Comparison of ENCODE assay signal across 39 cellular contexts in the genomic region with DNA sequence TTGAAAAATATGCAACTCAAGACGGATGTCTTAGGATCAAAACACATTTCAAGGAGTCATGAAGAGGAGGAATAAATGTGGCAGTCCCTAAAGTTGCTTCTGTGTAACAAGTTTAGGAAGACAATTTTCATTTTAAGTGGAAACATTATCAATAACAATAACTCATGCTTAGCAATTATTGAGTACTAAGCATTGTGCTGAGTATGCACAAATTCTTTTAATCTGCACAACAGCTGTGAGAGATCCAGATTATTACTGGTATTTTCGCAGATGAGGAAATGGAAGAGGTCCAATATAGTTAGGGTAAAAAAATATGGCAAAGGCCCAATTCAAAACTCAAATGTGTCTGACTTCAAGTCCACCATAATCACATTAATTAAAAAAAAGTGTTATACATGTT. TPM values are rescaled to one million over a fixed set of nuclear protein-coding genes. Genes with fewer than 3 reads are reported as not detected.
"Had no signal": no experiment of that assay in that cellular context is flagged by ENCODE, and none has a peak within 500 bp of the region (broad histone marks: within the 10 kb centered on the region; RNA-seq: fewer than 3 reads in every experiment).

No MANE protein-coding gene starts in this region.

- H3K4me3 Mint-ChIP-seq: activated CD4-positive, alpha-beta memory T cell treated with anti-CD3 and anti-CD28 coated beads for 36 hours; activated CD4-positive, alpha-beta T cell treated with anti-CD3 and anti-CD28 coated beads for 36 hours; activated CD4-positive, alpha-beta T cell treated with anti-CD3 and anti-CD28 coated beads, Interleukin-2, amount 10 ng/mL, durations not matched to agents 24 days and 14 days; activated CD8-positive, alpha-beta memory T cell treated with anti-CD3 and anti-CD28 coated beads, Interleukin-2, amount 10 ng/mL, durations not matched to agents 7 days and 5 days; activated CD8-positive, alpha-beta T cell treated with anti-CD3 and anti-CD28 coated beads, Interleukin-2, amount 10 ng/mL, durations not matched to agents 7 days and 5 days; activated naive CD4-positive, alpha-beta T cell treated with anti-CD3 and anti-CD28 coated beads for 36 hours; activated naive CD4-positive, alpha-beta T cell treated with anti-CD3 and anti-CD28 coated beads, Interleukin-2, amount 50 U/mL, for 24 hours; activated naive CD8-positive, alpha-beta T cell treated with anti-CD3 and anti-CD28 coated beads for 36 hours; activated naive CD8-positive, alpha-beta T cell treated with anti-CD3 and anti-CD28 coated beads, Interleukin-2, amount 50 U/mL, for 24 hours; activated T-helper 1 cell treated with anti-CD3 and anti-CD28 coated beads, Interleukin-12 subunit alpha, Interleukin-12 subunit beta, Interleukin-2, Interleukin-4 antibody, amounts not matched to agents 30 ng/mL and 10 ng/mL and 1 ng/mL, durations not matched to agents 14 hours and 24 hours and 36 hours; brain; dendritic cell treated with granulocyte-macrophage colony-stimulating factor and Interleukin-4, amounts not matched to agents 40 ng/mL and 50 ng/mL, for 4 days; endodermal cell had no signal

- H3K9me3 Mint-ChIP-seq: activated naive CD8-positive, alpha-beta T cell treated with anti-CD3 and anti-CD28 coated beads, Interleukin-2, amount 50 U/mL, for 24 hours; activated T-helper 1 cell treated with anti-CD3 and anti-CD28 coated beads, Interleukin-12 subunit alpha, Interleukin-12 subunit beta, Interleukin-2, Interleukin-4 antibody, amounts not matched to agents 30 ng/mL and 10 ng/mL and 1 ng/mL, durations not matched to agents 14 hours and 24 hours and 36 hours; activated T-helper 2 cell treated with anti-CD3 and anti-CD28 coated beads, Interferon-gamma antibody, Interleukin-2, Interleukin-4, amounts not matched to agents 10 μg/mL and 5 μg/mL and 100 μg/mL, durations not matched to agents 14 hours and 24 hours and 36 hours had no signal

- H3K27me3 ChIP-seq: adrenal gland, cardiac muscle cell, foreskin keratinocyte had no signal

- H3K27me3 Mint-ChIP-seq: activated CD4-positive, alpha-beta memory T cell treated with anti-CD3 and anti-CD28 coated beads for 36 hours; activated CD4-positive, alpha-beta T cell treated with anti-CD3 and anti-CD28 coated beads for 36 hours; activated CD4-positive, alpha-beta T cell treated with anti-CD3 and anti-CD28 coated beads, Interleukin-2, amount 10 ng/mL, durations not matched to agents 24 days and 14 days; activated CD8-positive, alpha-beta memory T cell treated with anti-CD3 and anti-CD28 coated beads, Interleukin-2, amount 10 ng/mL, durations not matched to agents 7 days and 5 days; activated naive CD4-positive, alpha-beta T cell treated with anti-CD3 and anti-CD28 coated beads, Interleukin-2, amount 50 U/mL, for 24 hours; activated naive CD8-positive, alpha-beta T cell treated with anti-CD3 and anti-CD28 coated beads for 36 hours; activated naive CD8-positive, alpha-beta T cell treated with anti-CD3 and anti-CD28 coated beads, Interleukin-2, amount 50 U/mL, for 24 hours; brain; dendritic cell treated with granulocyte-macrophage colony-stimulating factor and Interleukin-4, amounts not matched to agents 40 ng/mL and 50 ng/mL, for 4 days had no signal

- H3K4me3 ChIP-seq: adrenal gland, breast epithelium, cardiac muscle cell, coronary artery, dorsolateral prefrontal cortex, gastrocnemius medialis, heart left ventricle had no signal

- H3K27ac Mint-ChIP-seq: activated CD4-positive, alpha-beta memory T cell treated with anti-CD3 and anti-CD28 coated beads for 36 hours; activated CD4-positive, alpha-beta T cell treated with anti-CD3 and anti-CD28 coated beads for 36 hours; activated CD4-positive, alpha-beta T cell treated with anti-CD3 and anti-CD28 coated beads, Interleukin-2, amount 10 ng/mL, durations not matched to agents 24 days and 14 days; activated CD8-positive, alpha-beta memory T cell treated with anti-CD3 and anti-CD28 coated beads, Interleukin-2, amount 10 ng/mL, durations not matched to agents 7 days and 5 days; activated CD8-positive, alpha-beta T cell treated with anti-CD3 and anti-CD28 coated beads, Interleukin-2, amount 10 ng/mL, durations not matched to agents 7 days and 5 days; activated naive CD4-positive, alpha-beta T cell treated with anti-CD3 and anti-CD28 coated beads for 36 hours; activated naive CD4-positive, alpha-beta T cell treated with anti-CD3 and anti-CD28 coated beads, Interleukin-2, amount 50 U/mL, for 24 hours; activated naive CD8-positive, alpha-beta T cell treated with anti-CD3 and anti-CD28 coated beads for 36 hours; activated naive CD8-positive, alpha-beta T cell treated with anti-CD3 and anti-CD28 coated beads, Interleukin-2, amount 50 U/mL, for 24 hours; activated T-helper 1 cell treated with anti-CD3 and anti-CD28 coated beads, Interleukin-12 subunit alpha, Interleukin-12 subunit beta, Interleukin-2, Interleukin-4 antibody, amounts not matched to agents 30 ng/mL and 10 ng/mL and 1 ng/mL, durations not matched to agents 14 hours and 24 hours and 36 hours; activated T-helper 2 cell treated with anti-CD3 and anti-CD28 coated beads, Interferon-gamma antibody, Interleukin-2, Interleukin-4, amounts not matched to agents 10 μg/mL and 5 μg/mL and 100 μg/mL, durations not matched to agents 14 hours and 24 hours and 36 hours; brain; dendritic cell treated with granulocyte-macrophage colony-stimulating factor and Interleukin-4, amounts not matched to agents 40 ng/mL and 50 ng/mL, for 4 days; endodermal cell had no signal

- H3K27ac ChIP-seq: adrenal gland, breast epithelium, cardiac muscle cell, coronary artery, dorsolateral prefrontal cortex, foreskin keratinocyte, gastrocnemius medialis, heart left ventricle had no signal

- DNase-seq: activated CD4-positive, alpha-beta memory T cell treated with anti-CD3 and anti-CD28 coated beads for 36 hours; activated CD4-positive, alpha-beta T cell treated with anti-CD3 and anti-CD28 coated beads for 36 hours; activated CD4-positive, alpha-beta T cell treated with anti-CD3 and anti-CD28 coated beads, Interleukin-2, amount 10 ng/mL, durations not matched to agents 24 days and 14 days; activated CD4-positive, CD25-positive, alpha-beta regulatory T cell; activated CD4-positive, CD25-positive, alpha-beta regulatory T cell treated with anti-CD3 and anti-CD28 coated beads, Interleukin-2, amount 50 U/mL, for 72 hours; activated CD8-positive, alpha-beta memory T cell treated with anti-CD3 and anti-CD28 coated beads, Interleukin-2, amount 10 ng/mL, durations not matched to agents 7 days and 5 days; activated CD8-positive, alpha-beta memory T cell treated with anti-CD3 and anti-CD28 coated beads, Interleukin-2, amount 50 U/mL, for 4 hours; activated CD8-positive, alpha-beta T cell treated with anti-CD3 and anti-CD28 coated beads, Interleukin-2, amount 10 ng/mL, durations not matched to agents 7 days and 5 days; activated effector memory CD4-positive, alpha-beta T cell treated with anti-CD3 and anti-CD28 coated beads, Interleukin-2, amount 50 U/mL, for 16 hours; activated naive CD4-positive, alpha-beta T cell treated with anti-CD3 and anti-CD28 coated beads for 36 hours; activated naive CD8-positive, alpha-beta T cell treated with anti-CD3 and anti-CD28 coated beads for 36 hours; activated naive CD8-positive, alpha-beta T cell treated with anti-CD3 and anti-CD28 coated beads, Interleukin-2, amount 50 U/mL, for 24 hours; activated T-cell treated with anti-CD3 and anti-CD28 coated beads, Interleukin-2, amount 50 U/mL, for 1 hour; activated T-cell treated with anti-CD3 and anti-CD28 coated beads, Interleukin-2, amount 50 U/mL, for 48 hours; adrenal gland; amygdala; aorta; central memory CD4-positive, alpha-beta T cell; cerebellar nuclear complex; dorsolateral prefrontal cortex; effector memory CD4-positive, alpha-beta T cell; endodermal cell; foreskin keratinocyte; gastrocnemius medialis; glutamatergic neuron; heart left ventricle; T-helper 2 cell had no signal

- H3K9me3 ChIP-seq: adrenal gland, gastrocnemius medialis had no signal

- H3K36me3 Mint-ChIP-seq: activated CD8-positive, alpha-beta memory T cell treated with anti-CD3 and anti-CD28 coated beads, Interleukin-2, amount 10 ng/mL, durations not matched to agents 7 days and 5 days; activated naive CD4-positive, alpha-beta T cell treated with anti-CD3 and anti-CD28 coated beads, Interleukin-2, amount 50 U/mL, for 24 hours; activated naive CD8-positive, alpha-beta T cell treated with anti-CD3 and anti-CD28 coated beads for 36 hours; brain had no signal

- H3K4me1 ChIP-seq: adrenal gland, breast epithelium, foreskin keratinocyte, gastrocnemius medialis, heart left ventricle had no signal

- H3K4me1 Mint-ChIP-seq: activated CD8-positive, alpha-beta memory T cell treated with anti-CD3 and anti-CD28 coated beads, Interleukin-2, amount 10 ng/mL, durations not matched to agents 7 days and 5 days; activated naive CD8-positive, alpha-beta T cell treated with anti-CD3 and anti-CD28 coated beads for 36 hours; activated naive CD8-positive, alpha-beta T cell treated with anti-CD3 and anti-CD28 coated beads, Interleukin-2, amount 50 U/mL, for 24 hours; endodermal cell had no signal

- H3K36me3 ChIP-seq: adrenal gland, breast epithelium, cardiac muscle cell, gastrocnemius medialis, heart left ventricle had no signal

- ATAC-seq: activated CD4-positive, alpha-beta T cell treated with anti-CD3 and anti-CD28 coated beads for 36 hours; activated CD8-positive, alpha-beta memory T cell treated with anti-CD3 and anti-CD28 coated beads, Interleukin-2, amount 10 ng/mL, durations not matched to agents 7 days and 5 days; activated CD8-positive, alpha-beta T cell treated with anti-CD3 and anti-CD28 coated beads, Interleukin-2, amount 10 ng/mL, durations not matched to agents 7 days and 5 days; activated naive CD8-positive, alpha-beta T cell treated with anti-CD3 and anti-CD28 coated beads, Interleukin-2, amount 50 U/mL, for 24 hours; esophagus mucosa; foreskin keratinocyte; gastrocnemius medialis; heart left ventricle had no signal

RNA-seq across cellular contexts. Expression of a gene that starts 2.9 kb away (rescaled TPM):
- total RNA-seq: activated CD4-positive, alpha-beta memory T cell treated with anti-CD3 and anti-CD28 coated beads for 36 hours; activated CD4-positive, alpha-beta T cell treated with anti-CD3 and anti-CD28 coated beads for 36 hours; activated CD4-positive, alpha-beta T cell treated with anti-CD3 and anti-CD28 coated beads, Interleukin-2, amount 10 ng/mL, durations not matched to agents 24 days and 14 days; activated CD8-positive, alpha-beta memory T cell treated with anti-CD3 and anti-CD28 coated beads for 36 hours; activated CD8-positive, alpha-beta memory T cell treated with anti-CD3 and anti-CD28 coated beads, Interleukin-2, amount 10 ng/mL, durations not matched to agents 7 days and 5 days; activated CD8-positive, alpha-beta T cell treated with anti-CD3 and anti-CD28 coated beads, Interleukin-2, amount 10 ng/mL, durations not matched to agents 7 days and 5 days; activated naive CD4-positive, alpha-beta T cell treated with anti-CD3 and anti-CD28 coated beads for 36 hours; activated naive CD8-positive, alpha-beta T cell treated with anti-CD3 and anti-CD28 coated beads for 36 hours; activated T-helper 1 cell treated with anti-CD3 and anti-CD28 coated beads, Interleukin-12 subunit alpha, Interleukin-12 subunit beta, Interleukin-2, Interleukin-4 antibody, amounts not matched to agents 30 ng/mL and 10 ng/mL and 1 ng/mL, durations not matched to agents 14 hours and 24 hours and 36 hours; activated T-helper 2 cell treated with anti-CD3 and anti-CD28 coated beads, Interferon-gamma antibody, Interleukin-2, Interleukin-4, amounts not matched to agents 10 μg/mL and 5 μg/mL and 100 μg/mL, durations not matched to agents 14 hours and 24 hours and 36 hours; adrenal gland; aorta; breast epithelium; cardiac muscle cell; dorsolateral prefrontal cortex; endodermal cell; epithelial cell of proximal tubule; esophagus mucosa; foreskin keratinocyte; gastrocnemius medialis; heart left ventricle; T-helper 1 cell treated with Interleukin-12 subunit alpha and Interleukin-12 subunit beta and Interleukin-4 antibody, amounts not matched to agents 30 ng/mL and 1 ng/mL, for 36 hours had no signal
- polyA plus RNA-seq: adrenal gland, aorta, cardiac muscle cell, foreskin keratinocyte, heart left ventricle had no signal

RNA-seq across cellular contexts. Expression of a gene that starts 59.8 kb away (rescaled TPM):
- total RNA-seq: aorta, breast epithelium, cardiac muscle cell, gastrocnemius medialis had no signal
- polyA plus RNA-seq: aorta, cardiac muscle cell, heart left ventricle had no signal
